ENCODE assay signal across 21 cellular contexts in the genomic region with DNA sequence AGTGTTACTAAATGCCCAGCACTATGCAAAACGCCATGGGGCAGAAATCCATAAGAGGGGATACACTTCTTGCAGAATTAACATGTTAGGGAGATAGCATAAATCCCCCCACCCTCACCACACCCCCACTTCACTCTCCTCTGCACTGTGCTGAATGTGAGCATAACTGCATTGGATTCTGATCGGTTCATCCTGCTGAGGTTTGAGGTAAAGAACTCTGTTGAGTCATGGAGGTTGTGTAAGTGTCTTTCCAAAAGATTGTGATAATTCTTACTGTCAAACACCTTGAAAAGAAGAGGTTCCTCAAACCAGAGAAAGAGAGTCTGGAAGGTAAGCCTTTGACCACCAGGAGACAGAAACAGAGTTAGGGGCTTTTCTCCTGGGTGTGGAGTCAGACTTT. TPM values are rescaled to one million over a fixed set of nuclear protein-coding genes. Genes with fewer than 3 reads are reported as not detected.
DNase-seq lines count a peak whose midpoint lies in the region; TF ChIP-seq lines count a peak whose summit lies in the region.
"Had no signal": no experiment of that assay in that cellular context is flagged by ENCODE, and none has a peak within 500 bp of the region (broad histone marks: within the 10 kb centered on the region; RNA-seq: fewer than 3 reads in every experiment).

No MANE protein-coding gene starts in this region.

- no peak for TF ChIP-seq POLR2A in vagina (IDR thresholded peaks at IDR 0.05)

- H3K27ac Mint-ChIP-seq in T-helper 1 cell treated with Interleukin-12 subunit alpha and Interleukin-12 subunit beta and Interleukin-4 antibody, amounts not matched to agents 30 μg/mL and 1 μg/mL, for 36 hours = peak overlapping the region; percentile 1
- peak overlapping the region; percentile 79 for H3K27ac Mint-ChIP-seq in type B pancreatic cell
- H3K27ac Mint-ChIP-seq: activated naive CD4-positive, alpha-beta T cell treated with anti-CD3 and anti-CD28 coated beads, Interleukin-2, amount 50 U/mL, for 72 hours; activated T-cell treated with anti-CD3 and anti-CD28 coated beads, Interleukin-2, amount 50 U/mL, for 24 hours; CD4-positive, alpha-beta memory T cell; effector memory CD8-positive, alpha-beta T cell; IgD-negative memory B cell; naive thymus-derived CD4-positive, alpha-beta T cell; stimulated activated naive B cell treated with anti-CD40 and anti-IgM and Interleukin-4, amounts not matched to agents 10 μg/mL and 1 μg/mL and 100 μg/mL, for 72 hours had no signal

- H3K9me3 ChIP-seq in WERI-Rb-1 (ENCODE audit: severe bottlenecking) (no peaks in the 10 kb centered on the region), hepatocyte (ENCODE audit: low read depth) (no peaks in the 10 kb centered on the region), vagina (no peaks in the 10 kb centered on the region)
- H3K9me3 ChIP-seq: gastrocnemius medialis, lower lobe of right lung had no signal

- H3K27me3 Mint-ChIP-seq in T-helper 1 cell treated with Interleukin-12 subunit alpha and Interleukin-12 subunit beta and Interleukin-4 antibody, amounts not matched to agents 30 μg/mL and 1 μg/mL, for 36 hours (ENCODE audit: low read depth) = no peaks in the 10 kb centered on the region
- no peaks in the 10 kb centered on the region for H3K27me3 Mint-ChIP-seq in type B pancreatic cell
- H3K27me3 Mint-ChIP-seq: IgD-negative memory B cell; stimulated activated naive B cell treated with anti-CD40 and anti-IgM and Interleukin-4, amounts not matched to agents 10 μg/mL and 1 μg/mL and 100 μg/mL, for 72 hours had no signal

- H3K79me2 ChIP-seq in hepatocyte = peaks cover 23% of the 10 kb centered on the region

- H3K9me3 Mint-ChIP-seq in T-helper 1 cell treated with Interleukin-12 subunit alpha and Interleukin-12 subunit beta and Interleukin-4 antibody, amounts not matched to agents 30 μg/mL and 1 μg/mL, for 36 hours = no peaks in the 10 kb centered on the region
- no peaks in the 10 kb centered on the region for H3K9me3 Mint-ChIP-seq in type B pancreatic cell
- H3K9me3 Mint-ChIP-seq: activated T-cell treated with anti-CD3 and anti-CD28 coated beads, Interleukin-2, amount 50 U/mL, for 24 hours; central memory CD8-positive, alpha-beta T cell; effector memory CD8-positive, alpha-beta T cell; IgD-negative memory B cell; stimulated activated naive B cell treated with anti-CD40 and anti-IgM and Interleukin-4, amounts not matched to agents 10 μg/mL and 1 μg/mL and 100 μg/mL, for 72 hours had no signal

- no peaks in the 10 kb centered on the region for H4K20me1 ChIP-seq in hepatocyte (ENCODE audit: insufficient read depth, poor library complexity, severe bottlenecking)

- no peak overlapping the region for H2AFZ ChIP-seq in hepatocyte

- peaks cover 3% of the 10 kb centered on the region for H3K36me3 Mint-ChIP-seq in T-helper 1 cell treated with Interleukin-12 subunit alpha and Interleukin-12 subunit beta and Interleukin-4 antibody, amounts not matched to agents 30 μg/mL and 1 μg/mL, for 36 hours (ENCODE audit: low read depth)
- peaks cover 12% of the 10 kb centered on the region for H3K36me3 Mint-ChIP-seq in type B pancreatic cell
- H3K36me3 Mint-ChIP-seq: activated naive CD4-positive, alpha-beta T cell treated with anti-CD3 and anti-CD28 coated beads, Interleukin-2, amount 50 U/mL, for 72 hours; CD4-positive, alpha-beta memory T cell; stimulated activated naive B cell treated with anti-CD40 and anti-IgM and Interleukin-4, amounts not matched to agents 10 μg/mL and 1 μg/mL and 100 μg/mL, for 72 hours had no signal

- no peaks in the 10 kb centered on the region for H3K9me2 ChIP-seq in hepatocyte (replicated peaks; ENCODE audit: insufficient read depth)

- no peak overlapping the region for H3K4me3 Mint-ChIP-seq in T-helper 1 cell treated with Interleukin-12 subunit alpha and Interleukin-12 subunit beta and Interleukin-4 antibody, amounts not matched to agents 30 μg/mL and 1 μg/mL, for 36 hours
- H3K4me3 Mint-ChIP-seq in type B pancreatic cell = peak overlapping the region; percentile 29
- H3K4me3 Mint-ChIP-seq: activated T-cell treated with anti-CD3 and anti-CD28 coated beads, Interleukin-2, amount 50 U/mL, for 24 hours; CD4-positive, alpha-beta memory T cell; central memory CD8-positive, alpha-beta T cell; effector memory CD8-positive, alpha-beta T cell; IgD-negative memory B cell; naive thymus-derived CD4-positive, alpha-beta T cell; stimulated activated naive B cell treated with anti-CD40 and anti-IgM and Interleukin-4, amounts not matched to agents 10 μg/mL and 1 μg/mL and 100 μg/mL, for 72 hours had no signal

- TF ChIP-seq CTCF in WERI-Rb-1 (IDR thresholded peaks at IDR 0.05; ENCODE audit: low read depth, low read length) (no peak), hepatocyte (IDR thresholded peaks at IDR 0.05; ENCODE audit: poor library complexity) (no peak), type B pancreatic cell (conservative IDR thresholded peaks at IDR 0.05) (no peak), vagina (IDR thresholded peaks at IDR 0.05) (no peak)

- H3K27ac ChIP-seq in WERI-Rb-1 (peak overlapping the region; percentile 61), hepatocyte (peak overlapping the region; percentile 32), vagina (no peak overlapping the region)
- H3K27ac ChIP-seq: gastrocnemius medialis had no signal

- H3K4me1 Mint-ChIP-seq in T-helper 1 cell treated with Interleukin-12 subunit alpha and Interleukin-12 subunit beta and Interleukin-4 antibody, amounts not matched to agents 30 μg/mL and 1 μg/mL, for 36 hours (ENCODE audit: low read depth) = peaks cover 14% of the 10 kb centered on the region
- peaks cover 39% of the 10 kb centered on the region for H3K4me1 Mint-ChIP-seq in type B pancreatic cell (ENCODE audit: unreplicated experiment)
- H3K4me1 Mint-ChIP-seq: central memory CD8-positive, alpha-beta T cell had no signal

- no peaks in the 10 kb centered on the region for H3K36me3 ChIP-seq in WERI-Rb-1
- H3K36me3 ChIP-seq in hepatocyte (replicated peaks; ENCODE audit: insufficient read depth, low read depth) = no peaks in the 10 kb centered on the region
- no peaks in the 10 kb centered on the region for H3K36me3 ChIP-seq in vagina
- H3K36me3 ChIP-seq: gastrocnemius medialis, lower lobe of right lung had no signal

- DNase-seq in T-helper 1 cell = no peak
- DNase-seq in WERI-Rb-1 = no peak
- no peak for DNase-seq in hepatocyte (ENCODE audit: low spot score)
- DNase-seq in type B pancreatic cell (ENCODE audit: extremely low spot score, unreplicated experiment) = no peak
- no peak for DNase-seq in vagina (ENCODE audit: extremely low spot score in 2 of 2)
- no peak for DNase-seq in NCI-H1105 treated with DMSO at 0.1 percent for 48 hours (lab: John Stamatoyannopoulos, UW)
- no peak for DNase-seq in cardiac septum (ENCODE audit: low spot score)
- DNase-seq: activated T-cell treated with anti-CD3 and anti-CD28 coated beads, Interleukin-2, amount 50 U/mL, for 24 hours; CD4-positive, alpha-beta memory T cell; DMS79 treated with DMSO at 0.1 percent for 48 hours; effector memory CD8-positive, alpha-beta T cell; lower lobe of right lung; naive thymus-derived CD4-positive, alpha-beta T cell; NCI-H1092 treated with DMSO at 0.1 percent for 48 hours; SHP77 treated with DMSO at 0.1 percent for 48 hours; stimulated activated naive B cell treated with anti-CD40 and anti-IgM and Interleukin-4, amounts not matched to agents 10 μg/mL and 1 μg/mL and 100 μg/mL, for 72 hours had no signal

- no peak overlapping the region for H3K4me2 ChIP-seq in hepatocyte

- H3K4me3 ChIP-seq in WERI-Rb-1 (ENCODE audit: low read depth, low read length) (no peak overlapping the region), hepatocyte (no peak overlapping the region), vagina (no peak overlapping the region)
- H3K4me3 ChIP-seq: gastrocnemius medialis, lower lobe of right lung had no signal

- WGBS in hepatocyte (ENCODE audit: low lambda C conversion rate, missing lambda C conversion rate) = 69% methylated on average over 2 of the region's 2 CpGs

- H3K27me3 ChIP-seq in WERI-Rb-1 (ENCODE audit: insufficient read depth, low read depth, severe bottlenecking) (no peaks in the 10 kb centered on the region), hepatocyte (no peaks in the 10 kb centered on the region), vagina (no peaks in the 10 kb centered on the region)

- intact Hi-C loops in vagina (cut with DNase I) = no loop called here
- intact Hi-C loops in cardiac septum (cut with DNase I) = no loop called here

- H3K4me1 ChIP-seq in hepatocyte (ENCODE audit: insufficient read depth) (peaks cover 26% of the 10 kb centered on the region), vagina (peaks cover 13% of the 10 kb centered on the region)
- H3K4me1 ChIP-seq: gastrocnemius medialis had no signal

RNA-seq across cellular contexts. Expression of gene RBM47, which starts 43.6 kb away (rescaled TPM):
- total RNA-seq in hepatocyte (126 and 137 TPM in 2 replicates), type B pancreatic cell (ENCODE audit: low replicate concordance) (53.5 and 97.1 TPM in 2 replicates), vagina (61.1 TPM), cardiac septum (3.3 TPM)
- polyA plus RNA-seq in hepatocyte = 44.9 and 49.8 TPM in 2 replicates

Comparison
In these comparisons a context has a peak if more than half of its experiments do, and no peak if none do; other contexts are left out.
1. RNA of gene RBM47, which starts 43.6 kb away (total RNA-seq): 126 to 137 TPM in hepatocyte, 61.1 TPM in vagina (single experiment) and 53.5 to 97.1 TPM in type B pancreatic cell; 3.3 TPM in cardiac septum (single experiment); every median in the first group is over 10 times any median in the second.